21 cellular contexts compared by ENCODE assay signal in the genomic region with DNA sequence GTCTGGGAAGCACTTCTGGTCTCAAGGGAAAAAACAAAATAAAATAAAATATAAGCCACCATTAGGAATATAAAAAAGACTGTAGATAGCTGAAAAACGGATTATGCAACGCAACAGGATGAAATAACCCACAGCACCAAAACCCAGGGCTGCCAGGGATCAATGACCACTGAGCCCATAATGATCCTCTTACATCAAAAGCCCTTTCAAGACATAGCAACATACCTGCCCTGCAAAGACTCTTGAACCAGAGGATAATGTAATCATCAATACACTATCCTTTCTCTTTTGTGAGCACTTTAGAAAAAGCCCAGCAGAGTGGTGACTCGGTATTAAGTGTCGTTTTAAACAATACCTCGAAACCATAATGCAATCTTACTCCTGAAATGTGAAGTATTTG.
DNase-seq lines count a peak whose midpoint lies in the region; ATAC-seq, FAIRE-seq and TF ChIP-seq lines count a peak whose summit lies in the region.
"Had no signal": no experiment of that assay in that cellular context is flagged by ENCODE, and none has a peak within 500 bp of the region (broad histone marks: within the 10 kb centered on the region; RNA-seq: fewer than 3 reads in every experiment).

No MANE protein-coding gene starts in this region.

- H3K27ac ChIP-seq in HUES64 (ENCODE audit: low read depth, low read length) = peak overlapping the region; percentile 98
- H3K27ac ChIP-seq in endodermal cell (ENCODE audit: low read depth, low read length) = peak overlapping the region; percentile 91
- H3K27ac ChIP-seq: Peyer's patch had no signal

- peak; percentile 16 for FAIRE-seq in D721Med (lab: Jason Lieb, UNC)

- H3K4me1 ChIP-seq in HUES64 (ENCODE audit: insufficient read depth, low read length) (peaks cover 32% of the 10 kb centered on the region), NT2/D1 (ENCODE audit: insufficient read depth, insufficient read length) (peaks cover 3% of the 10 kb centered on the region), endodermal cell (ENCODE audit: control insufficient read depth, insufficient read depth, low read length) (peaks cover 9% of the 10 kb centered on the region)
- H3K4me1 ChIP-seq: Peyer's patch had no signal

- H3K27me3 Mint-ChIP-seq in endodermal cell (ENCODE audit: insufficient read depth) = peaks cover 23% of the 10 kb centered on the region

- no peak overlapping the region for H3K4me3 Mint-ChIP-seq in endodermal cell
- H3K4me3 Mint-ChIP-seq: CD14-positive monocyte, HFFc6 had no signal

- H3K9ac ChIP-seq in HUES64 (ENCODE audit: low read depth, low read length) (0 out of 2 replicates have a peak overlapping the region, but pooled peaks have one; percentile 5), NT2/D1 (ENCODE audit: insufficient read length, low read depth) (peak overlapping the region; percentile 11), endodermal cell (ENCODE audit: extremely low read depth, low read length, poor library complexity, severe bottlenecking) (peak overlapping the region; percentile 19)

- TF ChIP-seq CTCF in D721Med (IDR thresholded peaks at IDR 0.05; ENCODE audit: insufficient read depth, missing control alignments) (no peak), endodermal cell (conservative IDR thresholded peaks at IDR 0.05) (no peak)

- H3K27me3 ChIP-seq in HUES64 (ENCODE audit: insufficient read depth, low read length) (no peaks in the 10 kb centered on the region), NT2/D1 (ENCODE audit: insufficient read depth, insufficient read length) (no peaks in the 10 kb centered on the region), endodermal cell (ENCODE audit: control insufficient read depth, insufficient read depth, low read length, poor library complexity, severe bottlenecking) (no peaks in the 10 kb centered on the region)
- H3K27me3 ChIP-seq: Peyer's patch had no signal

- no peaks in the 10 kb centered on the region for H3K9me3 Mint-ChIP-seq in endodermal cell
- H3K9me3 Mint-ChIP-seq: HFFc6 had no signal

- H3K27ac Mint-ChIP-seq in endodermal cell = peak overlapping the region; percentile 53
- H3K27ac Mint-ChIP-seq: CD14-positive monocyte, HFFc6 had no signal

- no peak for ATAC-seq in GM18907 (IDR thresholded peaks at IDR 0.05; ENCODE audit: unreplicated experiment)
- ATAC-seq: SK-N-SH treated with all-trans-retinoic acid at 6 μM for 48 hours had no signal

- H3K9me3 ChIP-seq in HUES64 (ENCODE audit: insufficient read depth, low read depth, low read length) = peaks cover 6% of the 10 kb centered on the region
- H3K9me3 ChIP-seq in NT2/D1 (ENCODE audit: insufficient read depth, low read length) = peaks cover 4% of the 10 kb centered on the region; the same call in 1 of the 2 replicates
- peaks cover 6% of the 10 kb centered on the region for H3K9me3 ChIP-seq in endodermal cell (ENCODE audit: control insufficient read depth, low read length)
- H3K9me3 ChIP-seq: Caco-2, Peyer's patch had no signal

- H3K4me3 ChIP-seq in HUES64 (ENCODE audit: low read length) = 0 out of 2 replicates have a peak overlapping the region, but pooled peaks have one; percentile 10
- no peak overlapping the region for H3K4me3 ChIP-seq in NT2/D1 (ENCODE audit: insufficient read length, low read depth)
- H3K4me3 ChIP-seq in endodermal cell (ENCODE audit: low read length) = no peak overlapping the region
- H3K4me3 ChIP-seq: Peyer's patch had no signal

- H3K36me3 Mint-ChIP-seq in endodermal cell (ENCODE audit: low read depth) = no peaks in the 10 kb centered on the region
- H3K36me3 Mint-ChIP-seq: CD14-positive monocyte had no signal

- DNase-seq in D721Med (ENCODE audit: insufficient read length, low spot score) = no peak
- peak; percentile 13 for DNase-seq in NT2/D1 (ENCODE audit: low read depth, low spot score)
- DNase-seq in endodermal cell = no peak
- no peak for DNase-seq in ecto neural progenitor cell (ENCODE audit: low spot score)
- DNase-seq in NOMO-1 (lab: John Stamatoyannopoulos, UW; ENCODE audit: unreplicated experiment in 2 of 2) = no peak
- DNase-seq: ACHN, AML-193, Caco-2, EL, GOT3, HFFc6, NCI-H1105 treated with DMSO at 0.1 percent for 48 hours, NCI-H226, NCI-H526 treated with DMSO at 0.1 percent for 48 hours, Peyer's patch, Right ventricle myocardium superior, T-helper 1 cell had no signal

- peaks cover 40% of the 10 kb centered on the region for H3K4me1 Mint-ChIP-seq in endodermal cell
- H3K4me1 Mint-ChIP-seq: CD14-positive monocyte had no signal

- 60% methylated on average over 5 of the region's 5 CpGs for WGBS in HUES64
- 24 to 48% methylated on average over 3 to 5 of the region's 5 CpGs for WGBS in endodermal cell (ENCODE audit: insufficient coverage in 1 of 2, insufficient read length in 1 of 2), 2 experiments

- H3K36me3 ChIP-seq in HUES64 (ENCODE audit: insufficient read depth, low read length) (no peaks in the 10 kb centered on the region), NT2/D1 (ENCODE audit: insufficient read depth, insufficient read length, low read length) (no peaks in the 10 kb centered on the region), endodermal cell (ENCODE audit: control insufficient read depth, insufficient read depth, low read length) (no peaks in the 10 kb centered on the region)
- H3K36me3 ChIP-seq: Peyer's patch had no signal
